ENCODE assay signal across 9 cellular contexts in genomic region chr9:133995012-133995896, GRCh38. TPM values are rescaled to one million over a fixed set of nuclear protein-coding genes. Genes with fewer than 3 reads are reported as not detected.
DNase-seq lines count a peak whose midpoint lies in the region; ATAC-seq, FAIRE-seq and TF ChIP-seq lines count a peak whose summit lies in the region.
"Had no signal": no experiment of that assay in that cellular context is flagged by ENCODE, and none has a peak within 500 bp of the region (broad histone marks: within the 10 kb centered on the region; RNA-seq: fewer than 3 reads in every experiment).

No MANE protein-coding gene starts in this region.

- H3K4me1 Mint-ChIP-seq in stimulated activated naive B cell treated with anti-CD40 and anti-IgM and Interleukin-4, amounts not matched to agents 10 μg/mL and 1 μg/mL and 100 μg/mL, for 72 hours, result peaks cover 14 to 44% of the 10 kb centered on the region in 2 donors

- H3K4me3 Mint-ChIP-seq in stimulated activated naive B cell treated with anti-CD40 and anti-IgM and Interleukin-4, amounts not matched to agents 10 μg/mL and 1 μg/mL and 100 μg/mL, for 72 hours, result no peak overlapping the region

- H3K27me3 Mint-ChIP-seq in stimulated activated naive B cell treated with anti-CD40 and anti-IgM and Interleukin-4, amounts not matched to agents 10 μg/mL and 1 μg/mL and 100 μg/mL, for 72 hours, result peaks cover 17% of the 10 kb centered on the region in 2 donors

- H3K4me3 ChIP-seq in HepG2 (replicated peaks in 1 of 3; ENCODE audit: insufficient read depth in 1 of 3, low read depth in 2 of 3, low read length in 3 of 3) (peak overlapping the region in 1 of 3 experiments; percentile 10; a peak in 1 of 6 replicates), right lobe of liver (no peak overlapping the region), cardiac fibroblast (replicated peaks in 1 of 2; ENCODE audit: low read depth in 2 of 2, low read length in 2 of 2) (no peak overlapping the region)

- H2AFZ ChIP-seq in HepG2 (ENCODE audit: low read length), result no peak overlapping the region

- ATAC-seq in HepG2 (no peak), right lobe of liver (no peak)
- ATAC-seq in stimulated activated naive B cell treated with anti-CD40 and anti-IgM and Interleukin-4, amounts not matched to agents 10 μg/mL and 1 μg/mL and 100 μg/mL, for 72 hours (replicated peaks), result no peak

- in situ Hi-C loops in HepG2 (cut with HindIII; ENCODE audit: extremely low pct_ligation_motif_present, low pct_unique_long_range_greater_than_20kb), result no loop called here

- H3K9me3 ChIP-seq in HepG2 (ENCODE audit: low read length) (no peaks in the 10 kb centered on the region), right lobe of liver (no peaks in the 10 kb centered on the region)

- H3K27ac ChIP-seq in HepG2 (ENCODE audit: extremely low read length, insufficient read depth, low read length) (no peak overlapping the region), right lobe of liver (no peak overlapping the region)

- H3K36me3 ChIP-seq in HepG2 (replicated peaks in 1 of 2; ENCODE audit: control insufficient read depth in 1 of 2, insufficient read depth in 2 of 2, low read length in 2 of 2) (no peaks in the 10 kb centered on the region), right lobe of liver (no peaks in the 10 kb centered on the region)

- peak overlapping the region; percentile 49 for H3K4me2 ChIP-seq in HepG2 (ENCODE audit: low read depth, low read length)

- TF ChIP-seq CTCF in HepG2 (CRISPR knock-in tag; IDR thresholded peaks at IDR 0.05), result peak; percentile 71
- TF ChIP-seq CTCF in right lobe of liver (IDR thresholded peaks at IDR 0.05), result no peak
- TF ChIP-seq CTCF in cardiac fibroblast (IDR thresholded peaks at IDR 0.05; ENCODE audit: low read depth, low read length), result peak; percentile 28

- WGBS in HepG2 (ENCODE audit: low lambda C conversion rate), result 46% methylated on average over 15 of the region's 17 CpGs
- 55% methylated on average over 12 of the region's 17 CpGs for WGBS in right lobe of liver (ENCODE audit: insufficient coverage, low coverage, low lambda C conversion rate, missing lambda C conversion rate)

- peak; percentile 28 for FAIRE-seq in HepG2 (lab: Jason Lieb, UNC)

- CTCF ChIA-PET in HepG2 (lab: Yijun Ruan, JAX; ENCODE audit: low intra/inter-chr PET ratio, low total read pairs), result interaction anchor here (0.7 to 4.0 kb wide), 6 partner anchors 71 to 268 kb away, joined by 4 to 40 read pairs (median 8); no protein-coding TSS in a partner anchor

- H3K27me3 ChIP-seq in HepG2 (ENCODE audit: control insufficient read depth in 1 of 2, insufficient read depth in 2 of 2, low read length in 2 of 2) (no peaks in the 10 kb centered on the region; a peak in 1 of 5 replicates), right lobe of liver (no peaks in the 10 kb centered on the region)

- peaks cover 19% of the 10 kb centered on the region for H3K79me2 ChIP-seq in HepG2 (ENCODE audit: insufficient read depth, low read length)

- TF ChIP-seq POLR2A in HepG2 (IDR thresholded peaks at IDR 0.05; ENCODE audit: insufficient read depth in 1 of 2, low read depth in 2 of 2, low read length in 2 of 2) (no peak), right lobe of liver (IDR thresholded peaks at IDR 0.05) (no peak)

- H3K9me3 Mint-ChIP-seq in stimulated activated naive B cell treated with anti-CD40 and anti-IgM and Interleukin-4, amounts not matched to agents 10 μg/mL and 1 μg/mL and 100 μg/mL, for 72 hours, result no peaks in the 10 kb centered on the region
- H3K9me3 Mint-ChIP-seq: T-helper 1 cell treated with Interleukin-12 subunit alpha and Interleukin-12 subunit beta and Interleukin-4 antibody, amounts not matched to agents 30 μg/mL and 1 μg/mL, for 36 hours had no signal

- no peak for TF ChIP-seq EP300 in HepG2 (IDR thresholded peaks at IDR 0.05; ENCODE audit: low read depth in 2 of 2, low read length in 2 of 2)
- no peak for TF ChIP-seq EP300 in HepG2 (CRISPR knock-in tag; IDR thresholded peaks at IDR 0.05; ENCODE audit: borderline replicate concordance)

- no peak for TF ChIP-seq RAD21 in HepG2 (CRISPR knock-in tag; IDR thresholded peaks at IDR 0.05)

- peaks cover 28% of the 10 kb centered on the region for H3K4me1 ChIP-seq in HepG2 (ENCODE audit: insufficient read depth, low read length)
- peaks cover 0 to 16% (median 7%) of the 10 kb centered on the region in 4 donors for H3K4me1 ChIP-seq in right lobe of liver

- peaks cover 7 to 9% of the 10 kb centered on the region in 2 donors for H3K36me3 Mint-ChIP-seq in stimulated activated naive B cell treated with anti-CD40 and anti-IgM and Interleukin-4, amounts not matched to agents 10 μg/mL and 1 μg/mL and 100 μg/mL, for 72 hours

- DNase-seq in HepG2 (ENCODE audit: low spot score) (peak; percentile 47), right lobe of liver (no peak), LHCN-M2 (ENCODE audit: low read depth) (peak; percentile 39), cardiac fibroblast (ENCODE audit: low read depth in 2 of 2) (no peak), activated gamma-delta T cell (lab: John Stamatoyannopoulos, UW) (no peak), medulla oblongata (ENCODE audit: extremely low spot score) (no peak)
- DNase-seq in stimulated activated naive B cell treated with anti-CD40 and anti-IgM and Interleukin-4, amounts not matched to agents 10 μg/mL and 1 μg/mL and 100 μg/mL, for 72 hours, result no peak
- DNase-seq in stimulated activated CD4-positive, alpha-beta T cell treated with anti-CD3 and anti-CD28 coated beads, Interleukin-4, amount 100 ng/mL, for 24 hours, result no peak

- no peak overlapping the region for H3K27ac Mint-ChIP-seq in stimulated activated naive B cell treated with anti-CD40 and anti-IgM and Interleukin-4, amounts not matched to agents 10 μg/mL and 1 μg/mL and 100 μg/mL, for 72 hours
- H3K27ac Mint-ChIP-seq: T-helper 1 cell treated with Interleukin-12 subunit alpha and Interleukin-12 subunit beta and Interleukin-4 antibody, amounts not matched to agents 30 μg/mL and 1 μg/mL, for 36 hours had no signal

- no peak overlapping the region for H3K9ac ChIP-seq in HepG2 (ENCODE audit: insufficient read depth, low read depth, low read length)

- H4K20me1 ChIP-seq in HepG2 (ENCODE audit: insufficient read depth, low read length), result peaks cover 8% of the 10 kb centered on the region; the same call in 1 of the 2 replicates

- intact Hi-C loops in HepG2 (cut with micrococcal nuclease; ENCODE audit: unreplicated experiment) (loop anchor here (2.0 kb wide), 1 partner anchor 16 kb away; no protein-coding TSS in a partner anchor), right lobe of liver (cut with DNase I) (loop anchor here in 1 of 2 donors (5.0 kb wide), 1 partner anchor 203 kb away; no protein-coding TSS in a partner anchor)

- no TSS peak for BruUV-seq in HepG2 (replicated peaks; lab: Mats Ljungman, UMichigan)

- POLR2A ChIA-PET in HepG2 (lab: Yijun Ruan, JAX), result interaction anchor here (0.9 to 1.2 kb wide), 4 partner anchors 80 to 226 kb away, joined by 3 to 4 read pairs (median 3); no protein-coding TSS in a partner anchor

RNA-seq across cellular contexts. Expression of gene VAV2, which starts 3.1 kb away (rescaled TPM):
- total RNA-seq in HepG2 (2016; rRNA removed; fragmentation: Illumina TruSeq; extraction: Trizol), result 21.2 and 22.5 TPM in 2 replicates
- total RNA-seq in HepG2 (2016; cell fraction: cytosol; rRNA removed; fragmentation: Illumina TruSeq; extraction: Trizol; ENCODE audit: low read depth), result 11.6 and 15.3 TPM in 2 replicates
- total RNA-seq in HepG2 (2016; cell fraction: insoluble cytoplasmic fraction; rRNA removed; fragmentation: Illumina TruSeq; extraction: Trizol), result 17.5 and 22.6 TPM in 2 replicates
- 15.0 and 15.8 TPM in 2 replicates for total RNA-seq in HepG2 (2016; cell fraction: membrane; rRNA removed; fragmentation: Illumina TruSeq; extraction: Trizol)
- 24.8 and 26.3 TPM in 2 replicates for total RNA-seq in HepG2 (2016; cell fraction: nucleus; rRNA removed; fragmentation: Illumina TruSeq; extraction: Trizol)
- polyA plus RNA-seq in HepG2 (2011; rRNA removed), result 22.9 and 32.7 TPM in 2 replicates
- 23.2 and 24.2 TPM in 2 replicates for polyA plus RNA-seq in HepG2 (2011; cell fraction: cytosol; rRNA removed)
- 70.9 and 79.3 TPM in 2 replicates for polyA plus RNA-seq in HepG2 (2011; cell fraction: nucleus; rRNA removed)
- polyA plus RNA-seq in HepG2 (2012), result 34.9 and 35.5 TPM in 2 replicates
- polyA plus RNA-seq in HepG2 (2016; cell fraction: cytosol; fragmentation: Illumina TruSeq; extraction: Trizol; ENCODE audit: low read depth), result 2.1 and 2.5 TPM in 2 replicates
- 21.5 and 26.8 TPM in 2 replicates for polyA plus RNA-seq in HepG2 (2016; cell fraction: insoluble cytoplasmic fraction; fragmentation: Illumina TruSeq; extraction: Trizol; ENCODE audit: low read depth)
- polyA plus RNA-seq in HepG2 (2016; cell fraction: membrane; fragmentation: Illumina TruSeq; extraction: Trizol; ENCODE audit: low read depth), result 8.7 and 9.2 TPM in 2 replicates
- 61.9 and 62.3 TPM in 2 replicates for polyA plus RNA-seq in HepG2 (2016; cell fraction: nucleus; fragmentation: Illumina TruSeq; extraction: Trizol; ENCODE audit: insufficient read depth, low read depth)
- polyA minus RNA-seq in HepG2 (2011; rRNA and poly(A)+ RNA removed; ENCODE audit: low replicate concordance), result 37.6 and 51.8 TPM in 2 replicates
- polyA minus RNA-seq in HepG2 (2011; cell fraction: cytosol; rRNA and poly(A)+ RNA removed), result 33.6 and 35.2 TPM in 2 replicates
- polyA minus RNA-seq in HepG2 (2011; cell fraction: nucleus; rRNA and poly(A)+ RNA removed), result 32.7 and 34.4 TPM in 2 replicates
- 10 to 100 TPM; 30.1 to 44.3 (median 34.9) TPM for total RNA-seq in right lobe of liver
- 9.9 and 13.0 TPM in 2 replicates for total RNA-seq in LHCN-M2 (2014; rRNA removed)
- polyA plus RNA-seq in LHCN-M2 (2012), result 12.1 TPM

RNA-seq across cellular contexts. Expression of gene BRD3OS, which starts 30.0 kb away (rescaled TPM):
- 4.9 and 5.0 TPM in 2 replicates for total RNA-seq in HepG2 (2016; rRNA removed; fragmentation: Illumina TruSeq; extraction: Trizol)
- total RNA-seq in HepG2 (2016; cell fraction: cytosol; rRNA removed; fragmentation: Illumina TruSeq; extraction: Trizol; ENCODE audit: low read depth), result 2.6 and 4.1 TPM in 2 replicates
- 4.9 and 5.5 TPM in 2 replicates for total RNA-seq in HepG2 (2016; cell fraction: insoluble cytoplasmic fraction; rRNA removed; fragmentation: Illumina TruSeq; extraction: Trizol)
- total RNA-seq in HepG2 (2016; cell fraction: membrane; rRNA removed; fragmentation: Illumina TruSeq; extraction: Trizol), result 10.3 and 11.9 TPM in 2 replicates
- total RNA-seq in HepG2 (2016; cell fraction: nucleus; rRNA removed; fragmentation: Illumina TruSeq; extraction: Trizol), result 3.1 and 4.3 TPM in 2 replicates
- polyA plus RNA-seq in HepG2 (2011; rRNA removed), result 3.9 and 5.7 TPM in 2 replicates
- polyA plus RNA-seq in HepG2 (2011; cell fraction: cytosol; rRNA removed), result 3.3 and 4.0 TPM in 2 replicates
- 3.3 and 3.7 TPM in 2 replicates for polyA plus RNA-seq in HepG2 (2011; cell fraction: nucleus; rRNA removed)
- polyA plus RNA-seq in HepG2 (2012), result 2.3 and 2.6 TPM in 2 replicates
- polyA plus RNA-seq in HepG2 (2016; cell fraction: cytosol; fragmentation: Illumina TruSeq; extraction: Trizol; ENCODE audit: low read depth), result 4.5 and 6.0 TPM in 2 replicates
- 5.4 and 5.8 TPM in 2 replicates for polyA plus RNA-seq in HepG2 (2016; cell fraction: insoluble cytoplasmic fraction; fragmentation: Illumina TruSeq; extraction: Trizol; ENCODE audit: low read depth)
- polyA plus RNA-seq in HepG2 (2016; cell fraction: membrane; fragmentation: Illumina TruSeq; extraction: Trizol; ENCODE audit: low read depth), result 8.8 and 10.1 TPM in 2 replicates
- polyA plus RNA-seq in HepG2 (2016; cell fraction: nucleus; fragmentation: Illumina TruSeq; extraction: Trizol; ENCODE audit: insufficient read depth, low read depth), result 4.3 and 5.4 TPM in 2 replicates
- polyA minus RNA-seq in HepG2 (2011; rRNA and poly(A)+ RNA removed; ENCODE audit: low replicate concordance), result 5.6 and 12.7 TPM in 2 replicates
- polyA minus RNA-seq in HepG2 (2011; cell fraction: cytosol; rRNA and poly(A)+ RNA removed), result 2.5 and 3.1 TPM in 2 replicates
- polyA minus RNA-seq in HepG2 (2011; cell fraction: nucleus; rRNA and poly(A)+ RNA removed), result 1.5 and 2.1 TPM in 2 replicates
- total RNA-seq in right lobe of liver, result 1 to 10 TPM; 3.2 to 8.1 (median 5.9) TPM
- total RNA-seq in LHCN-M2 (2014; rRNA removed), result 17.7 and 21.5 TPM in 2 replicates
- 15.8 TPM for polyA plus RNA-seq in LHCN-M2 (2012)

Comparison
In these comparisons a context has a peak if more than half of its experiments do, and no peak if none do; other contexts are left out.
1. DNase-seq: peak in HepG2 (single experiment) and LHCN-M2 (single experiment); none in right lobe of liver (0 of 3), cardiac fibroblast (0 of 2), activated gamma-delta T cell (single experiment), stimulated activated naive B cell treated with anti-CD40 and anti-IgM and Interleukin-4, amounts not matched to agents 10 μg/mL and 1 μg/mL and 100 μg/mL, for 72 hours (single experiment), medulla oblongata (single experiment) and stimulated activated CD4-positive, alpha-beta T cell treated with anti-CD3 and anti-CD28 coated beads, Interleukin-4, amount 100 ng/mL, for 24 hours (single experiment).
2. CTCF ChIP-seq: peak in HepG2 (single experiment) and cardiac fibroblast (single experiment); none in right lobe of liver (0 of 4).